In genomic region chr1:156833598-156833997, GRCh38 we compare ENCODE assay signal across 1 cellular context.
TF ChIP-seq lines count a peak whose summit lies in the region.

No MANE protein-coding gene starts in this region.

TF ChIP-seq in GM12878, 131 proteins besides CTCF, POLR2A, EP300 and RAD21:
- no peak for TF ChIP-seq BHLHE40 (IDR thresholded peaks at IDR 0.05; ENCODE audit: borderline replicate concordance in 1 of 2, low read depth in 2 of 2, low read length in 1 of 2)
- peak; percentile 54; the same call in 1 of the 2 replicates for TF ChIP-seq ZNF687 (IDR thresholded peaks at IDR 0.05)
